20 cellular contexts compared by ENCODE assay signal in the genomic region with DNA sequence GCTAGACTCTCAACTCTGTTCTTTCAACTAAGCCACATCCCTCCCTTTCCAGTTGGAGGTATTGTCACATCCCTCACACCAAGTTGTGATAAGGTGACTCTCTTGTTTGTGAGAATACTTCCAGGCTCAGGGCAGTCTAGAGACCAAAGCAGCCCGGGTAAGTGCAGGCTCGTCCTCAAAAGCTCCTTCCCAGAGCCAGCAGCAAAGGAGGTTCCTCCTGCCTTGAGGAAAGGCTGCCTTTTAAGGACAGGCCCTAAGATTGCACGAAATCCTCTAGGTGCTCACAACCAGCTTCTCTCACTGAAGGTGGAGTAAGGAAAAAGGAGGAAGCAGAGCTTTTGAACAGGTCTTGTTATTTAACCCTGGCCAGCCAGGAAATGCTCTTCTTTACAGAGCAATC.
"Had no signal": no experiment of that assay in that cellular context is flagged by ENCODE, and none has a peak within 500 bp of the region (broad histone marks: within the 10 kb centered on the region; RNA-seq: fewer than 3 reads in every experiment).

No MANE protein-coding gene starts in this region.

- H3K36me3 Mint-ChIP-seq: stimulated activated effector memory CD8-positive, alpha-beta T cell treated with anti-CD3 and anti-CD28 coated beads, Interleukin-12 subunit alpha, Interleukin-12 subunit beta, amount 100 ng/mL, for 72 hours had no signal

- H3K4me3 Mint-ChIP-seq: immature natural killer cell; naive thymus-derived CD4-positive, alpha-beta T cell; nephron progenitor cell; stimulated activated effector memory CD8-positive, alpha-beta T cell treated with anti-CD3 and anti-CD28 coated beads, Interleukin-12 subunit alpha, Interleukin-12 subunit beta, amount 100 ng/mL, for 72 hours; stimulated activated naive CD8-positive, alpha-beta T cell treated with anti-CD3 and anti-CD28 coated beads, Interleukin-15, Interleukin-2, amounts not matched to agents 100 ng/mL and 50 ng/mL, for 24 hours had no signal

- H3K27ac ChIP-seq: epithelial cell of prostate, esophagus muscularis mucosa, gastrocnemius medialis, psoas muscle, testis, transverse colon had no signal

- H3K9me3 Mint-ChIP-seq: immature natural killer cell; nephron progenitor cell; stimulated activated effector memory CD8-positive, alpha-beta T cell treated with anti-CD3 and anti-CD28 coated beads, Interleukin-12 subunit alpha, Interleukin-12 subunit beta, amount 100 ng/mL, for 72 hours; stimulated activated naive CD8-positive, alpha-beta T cell treated with anti-CD3 and anti-CD28 coated beads, Interleukin-15, Interleukin-2, amounts not matched to agents 100 ng/mL and 50 ng/mL, for 24 hours had no signal

- ATAC-seq: gastrocnemius medialis; left cardiac atrium; left ventricle myocardium superior; naive thymus-derived CD4-positive, alpha-beta T cell; psoas muscle; right lobe of liver; stimulated activated effector memory CD8-positive, alpha-beta T cell treated with anti-CD3 and anti-CD28 coated beads, Interleukin-12 subunit alpha, Interleukin-12 subunit beta, amount 100 ng/mL, for 72 hours had no signal

- H3K36me3 ChIP-seq: gastrocnemius medialis, right lobe of liver, transverse colon had no signal

- H3K27ac Mint-ChIP-seq: immature natural killer cell; naive thymus-derived CD4-positive, alpha-beta T cell; nephron progenitor cell; stimulated activated effector memory CD8-positive, alpha-beta T cell treated with anti-CD3 and anti-CD28 coated beads, Interleukin-12 subunit alpha, Interleukin-12 subunit beta, amount 100 ng/mL, for 72 hours; stimulated activated naive CD8-positive, alpha-beta T cell treated with anti-CD3 and anti-CD28 coated beads, Interleukin-15, Interleukin-2, amounts not matched to agents 100 ng/mL and 50 ng/mL, for 24 hours had no signal

- H3K27me3 ChIP-seq: esophagus muscularis mucosa, gastrocnemius medialis, right lobe of liver, testis, transverse colon had no signal

- H3K4me1 ChIP-seq: gastrocnemius medialis, psoas muscle, testis had no signal

- H3K9me3 ChIP-seq: esophagus muscularis mucosa, gastrocnemius medialis, psoas muscle, right lobe of liver, testis, transverse colon had no signal

- H3K4me3 ChIP-seq: esophagus muscularis mucosa, gastrocnemius medialis, psoas muscle, right lobe of liver, testis, transverse colon had no signal

- H3K27me3 Mint-ChIP-seq: naive thymus-derived CD4-positive, alpha-beta T cell; stimulated activated naive CD8-positive, alpha-beta T cell treated with anti-CD3 and anti-CD28 coated beads, Interleukin-15, Interleukin-2, amounts not matched to agents 100 ng/mL and 50 ng/mL, for 24 hours had no signal

- H3K4me1 Mint-ChIP-seq: immature natural killer cell; stimulated activated effector memory CD8-positive, alpha-beta T cell treated with anti-CD3 and anti-CD28 coated beads, Interleukin-12 subunit alpha, Interleukin-12 subunit beta, amount 100 ng/mL, for 72 hours had no signal

- DNase-seq: effector memory CD4-positive, alpha-beta T cell; gastrocnemius medialis; glutamatergic neuron; immature natural killer cell; kidney; left cardiac atrium; left ventricle myocardium superior; naive thymus-derived CD4-positive, alpha-beta T cell; nephron progenitor cell; psoas muscle; retina; right lobe of liver; stimulated activated CD4-positive, alpha-beta T cell treated with anti-CD3 and anti-CD28 coated beads, Interleukin-4, amount 100 ng/mL, for 1 hour; stimulated activated CD8-positive, alpha-beta memory T cell treated with anti-CD3 and anti-CD28 coated beads, Interleukin-4, amount 100 ng/mL, for 48 hours; testis; transverse colon had no signal

- FAIRE-seq: kidney had no signal
